ENCODE assay signal across 1 cellular context in the genomic region with DNA sequence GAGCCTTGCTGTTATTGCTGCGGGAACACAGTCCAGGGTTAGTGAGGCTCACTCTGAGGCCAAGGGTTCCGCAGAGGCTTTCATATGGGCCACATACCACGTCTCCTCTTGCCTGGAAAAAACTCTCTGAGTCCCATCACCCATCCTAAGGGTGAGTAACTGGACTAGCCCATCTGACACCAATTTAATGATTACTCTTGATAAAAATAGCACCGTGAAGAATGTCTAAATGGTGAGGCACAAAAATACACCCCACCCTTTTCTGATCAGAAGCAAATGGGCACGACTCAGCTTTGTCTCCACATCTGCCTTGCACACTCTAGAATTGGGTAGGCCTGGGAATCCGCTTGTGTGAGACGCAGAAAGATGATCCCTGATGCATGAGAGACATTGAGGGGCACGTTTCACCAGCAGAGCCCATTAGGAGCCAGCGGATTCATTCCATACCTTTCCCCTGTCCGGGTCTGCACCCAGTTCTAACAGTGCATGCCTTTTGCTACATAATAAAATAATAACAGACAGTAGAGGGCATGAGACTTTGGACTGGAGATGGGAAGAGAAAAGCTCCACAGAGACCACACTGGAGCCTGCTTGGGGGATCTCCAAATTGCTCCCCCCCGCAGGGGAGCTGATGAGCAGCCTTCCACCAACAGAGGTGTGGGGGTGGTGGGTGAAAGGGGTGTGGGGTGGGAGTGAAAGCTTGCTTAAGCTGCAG.
TF ChIP-seq lines count a peak whose summit lies in the region.

No MANE protein-coding gene starts in this region.

TF ChIP-seq in GM23338, 12 proteins besides CTCF, POLR2A, EP300 and RAD21 (continued from another document):
- TF ChIP-seq, protein P1, sequence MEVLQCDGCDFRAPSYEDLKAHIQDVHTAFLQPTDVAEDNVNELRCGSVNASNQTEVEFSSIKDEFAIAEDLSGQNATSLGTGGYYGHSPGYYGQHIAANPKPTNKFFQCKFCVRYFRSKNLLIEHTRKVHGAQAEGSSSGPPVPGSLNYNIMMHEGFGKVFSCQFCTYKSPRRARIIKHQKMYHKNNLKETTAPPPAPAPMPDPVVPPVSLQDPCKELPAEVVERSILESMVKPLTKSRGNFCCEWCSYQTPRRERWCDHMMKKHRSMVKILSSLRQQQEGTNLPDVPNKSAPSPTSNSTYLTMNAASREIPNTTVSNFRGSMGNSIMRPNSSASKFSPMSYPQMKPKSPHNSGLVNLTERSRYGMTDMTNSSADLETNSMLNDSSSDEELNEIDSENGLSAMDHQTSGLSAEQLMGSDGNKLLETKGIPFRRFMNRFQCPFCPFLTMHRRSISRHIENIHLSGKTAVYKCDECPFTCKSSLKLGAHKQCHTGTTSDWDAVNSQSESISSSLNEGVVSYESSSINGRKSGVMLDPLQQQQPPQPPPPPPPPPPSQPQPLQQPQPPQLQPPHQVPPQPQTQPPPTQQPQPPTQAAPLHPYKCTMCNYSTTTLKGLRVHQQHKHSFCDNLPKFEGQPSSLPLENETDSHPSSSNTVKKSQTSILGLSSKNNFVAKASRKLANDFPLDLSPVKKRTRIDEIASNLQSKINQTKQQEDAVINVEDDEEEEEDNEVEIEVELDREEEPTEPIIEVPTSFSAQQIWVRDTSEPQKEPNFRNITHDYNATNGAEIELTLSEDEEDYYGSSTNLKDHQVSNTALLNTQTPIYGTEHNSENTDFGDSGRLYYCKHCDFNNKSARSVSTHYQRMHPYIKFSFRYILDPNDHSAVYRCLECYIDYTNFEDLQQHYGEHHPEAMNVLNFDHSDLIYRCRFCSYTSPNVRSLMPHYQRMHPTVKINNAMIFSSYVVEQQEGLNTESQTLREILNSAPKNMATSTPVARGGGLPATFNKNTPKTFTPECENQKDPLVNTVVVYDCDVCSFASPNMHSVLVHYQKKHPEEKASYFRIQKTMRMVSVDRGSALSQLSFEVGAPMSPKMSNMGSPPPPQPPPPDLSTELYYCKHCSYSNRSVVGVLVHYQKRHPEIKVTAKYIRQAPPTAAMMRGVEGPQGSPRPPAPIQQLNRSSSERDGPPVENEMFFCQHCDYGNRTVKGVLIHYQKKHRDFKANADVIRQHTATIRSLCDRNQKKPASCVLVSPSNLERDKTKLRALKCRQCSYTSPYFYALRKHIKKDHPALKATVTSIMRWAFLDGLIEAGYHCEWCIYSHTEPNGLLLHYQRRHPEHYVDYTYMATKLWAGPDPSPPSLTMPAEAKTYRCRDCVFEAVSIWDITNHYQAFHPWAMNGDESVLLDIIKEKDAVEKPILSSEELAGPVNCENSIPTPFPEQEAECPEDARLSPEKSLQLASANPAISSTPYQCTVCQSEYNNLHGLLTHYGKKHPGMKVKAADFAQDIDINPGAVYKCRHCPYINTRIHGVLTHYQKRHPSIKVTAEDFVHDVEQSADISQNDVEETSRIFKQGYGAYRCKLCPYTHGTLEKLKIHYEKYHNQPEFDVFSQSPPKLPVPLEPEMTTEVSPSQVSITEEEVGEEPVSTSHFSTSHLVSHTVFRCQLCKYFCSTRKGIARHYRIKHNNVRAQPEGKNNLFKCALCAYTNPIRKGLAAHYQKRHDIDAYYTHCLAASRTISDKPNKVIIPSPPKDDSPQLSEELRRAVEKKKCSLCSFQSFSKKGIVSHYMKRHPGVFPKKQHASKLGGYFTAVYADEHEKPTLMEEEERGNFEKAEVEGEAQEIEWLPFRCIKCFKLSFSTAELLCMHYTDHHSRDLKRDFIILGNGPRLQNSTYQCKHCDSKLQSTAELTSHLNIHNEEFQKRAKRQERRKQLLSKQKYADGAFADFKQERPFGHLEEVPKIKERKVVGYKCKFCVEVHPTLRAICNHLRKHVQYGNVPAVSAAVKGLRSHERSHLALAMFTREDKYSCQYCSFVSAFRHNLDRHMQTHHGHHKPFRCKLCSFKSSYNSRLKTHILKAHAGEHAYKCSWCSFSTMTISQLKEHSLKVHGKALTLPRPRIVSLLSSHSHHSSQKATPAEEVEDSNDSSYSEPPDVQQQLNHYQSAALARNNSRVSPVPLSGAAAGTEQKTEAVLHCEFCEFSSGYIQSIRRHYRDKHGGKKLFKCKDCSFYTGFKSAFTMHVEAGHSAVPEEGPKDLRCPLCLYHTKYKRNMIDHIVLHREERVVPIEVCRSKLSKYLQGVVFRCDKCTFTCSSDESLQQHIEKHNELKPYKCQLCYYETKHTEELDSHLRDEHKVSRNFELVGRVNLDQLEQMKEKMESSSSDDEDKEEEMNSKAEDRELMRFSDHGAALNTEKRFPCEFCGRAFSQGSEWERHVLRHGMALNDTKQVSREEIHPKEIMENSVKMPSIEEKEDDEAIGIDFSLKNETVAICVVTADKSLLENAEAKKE (CRISPR knock-in tag; IDR thresholded peaks at IDR 0.05) = no peak
- no peak for TF ChIP-seq ZNF331 (CRISPR knock-in tag; IDR thresholded peaks at IDR 0.05; ENCODE audit: low read depth)
- TF ChIP-seq, protein P2, sequence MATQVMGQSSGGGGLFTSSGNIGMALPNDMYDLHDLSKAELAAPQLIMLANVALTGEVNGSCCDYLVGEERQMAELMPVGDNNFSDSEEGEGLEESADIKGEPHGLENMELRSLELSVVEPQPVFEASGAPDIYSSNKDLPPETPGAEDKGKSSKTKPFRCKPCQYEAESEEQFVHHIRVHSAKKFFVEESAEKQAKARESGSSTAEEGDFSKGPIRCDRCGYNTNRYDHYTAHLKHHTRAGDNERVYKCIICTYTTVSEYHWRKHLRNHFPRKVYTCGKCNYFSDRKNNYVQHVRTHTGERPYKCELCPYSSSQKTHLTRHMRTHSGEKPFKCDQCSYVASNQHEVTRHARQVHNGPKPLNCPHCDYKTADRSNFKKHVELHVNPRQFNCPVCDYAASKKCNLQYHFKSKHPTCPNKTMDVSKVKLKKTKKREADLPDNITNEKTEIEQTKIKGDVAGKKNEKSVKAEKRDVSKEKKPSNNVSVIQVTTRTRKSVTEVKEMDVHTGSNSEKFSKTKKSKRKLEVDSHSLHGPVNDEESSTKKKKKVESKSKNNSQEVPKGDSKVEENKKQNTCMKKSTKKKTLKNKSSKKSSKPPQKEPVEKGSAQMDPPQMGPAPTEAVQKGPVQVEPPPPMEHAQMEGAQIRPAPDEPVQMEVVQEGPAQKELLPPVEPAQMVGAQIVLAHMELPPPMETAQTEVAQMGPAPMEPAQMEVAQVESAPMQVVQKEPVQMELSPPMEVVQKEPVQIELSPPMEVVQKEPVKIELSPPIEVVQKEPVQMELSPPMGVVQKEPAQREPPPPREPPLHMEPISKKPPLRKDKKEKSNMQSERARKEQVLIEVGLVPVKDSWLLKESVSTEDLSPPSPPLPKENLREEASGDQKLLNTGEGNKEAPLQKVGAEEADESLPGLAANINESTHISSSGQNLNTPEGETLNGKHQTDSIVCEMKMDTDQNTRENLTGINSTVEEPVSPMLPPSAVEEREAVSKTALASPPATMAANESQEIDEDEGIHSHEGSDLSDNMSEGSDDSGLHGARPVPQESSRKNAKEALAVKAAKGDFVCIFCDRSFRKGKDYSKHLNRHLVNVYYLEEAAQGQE (IDR thresholded peaks at IDR 0.05; ENCODE audit: unreplicated experiment) = no peak
- no peak for TF ChIP-seq CREB1 (CRISPR knock-in tag; IDR thresholded peaks at IDR 0.05; ENCODE audit: low read depth)
- TF ChIP-seq ZNF114 (CRISPR knock-in tag; IDR thresholded peaks at IDR 0.05) = no peak
- TF ChIP-seq, protein P3, sequence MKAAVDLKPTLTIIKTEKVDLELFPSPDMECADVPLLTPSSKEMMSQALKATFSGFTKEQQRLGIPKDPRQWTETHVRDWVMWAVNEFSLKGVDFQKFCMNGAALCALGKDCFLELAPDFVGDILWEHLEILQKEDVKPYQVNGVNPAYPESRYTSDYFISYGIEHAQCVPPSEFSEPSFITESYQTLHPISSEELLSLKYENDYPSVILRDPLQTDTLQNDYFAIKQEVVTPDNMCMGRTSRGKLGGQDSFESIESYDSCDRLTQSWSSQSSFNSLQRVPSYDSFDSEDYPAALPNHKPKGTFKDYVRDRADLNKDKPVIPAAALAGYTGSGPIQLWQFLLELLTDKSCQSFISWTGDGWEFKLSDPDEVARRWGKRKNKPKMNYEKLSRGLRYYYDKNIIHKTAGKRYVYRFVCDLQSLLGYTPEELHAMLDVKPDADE (IDR thresholded peaks at IDR 0.05) = no peak
- no peak for TF ChIP-seq NANOG (IDR thresholded peaks at IDR 0.05; ENCODE audit: borderline replicate concordance)
- TF ChIP-seq EZH2 (IDR thresholded peaks at IDR 0.05; ENCODE audit: low read depth, unreplicated experiment) = no peak
TF ChIP-seq in GM23338: peak in this region for 0.
